In the genomic region with DNA sequence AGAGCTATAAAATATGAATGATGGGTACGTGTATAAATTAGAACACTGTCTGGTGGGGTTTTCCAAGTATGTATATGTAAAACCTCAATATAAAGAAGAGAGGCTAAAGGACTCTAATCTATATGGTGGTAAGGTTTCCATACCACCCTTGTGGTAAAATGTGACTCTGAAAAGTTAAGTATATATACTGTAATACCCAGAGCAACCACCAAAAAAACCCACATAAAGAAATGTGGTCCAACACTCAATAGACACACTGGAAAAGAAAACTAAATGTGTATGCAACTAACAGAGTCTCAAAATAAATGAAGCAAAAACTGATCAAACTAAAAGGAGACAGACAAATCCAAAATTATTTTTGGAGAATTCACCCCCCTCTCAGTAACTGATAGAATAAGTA, we compare ENCODE assay signal across 15 cellular contexts.
DNase-seq lines count a peak whose midpoint lies in the region; ATAC-seq and TF ChIP-seq lines count a peak whose summit lies in the region.
"Had no signal": no experiment of that assay in that cellular context is flagged by ENCODE, and none has a peak within 500 bp of the region (broad histone marks: within the 10 kb centered on the region; RNA-seq: fewer than 3 reads in every experiment).

No MANE protein-coding gene starts in this region.

- H3K9me3 Mint-ChIP-seq in CD4-positive, alpha-beta T cell, result peaks cover 3% of the 10 kb centered on the region
- H3K9me3 Mint-ChIP-seq in GM23338 (no peaks in the 10 kb centered on the region), mesothelial cell of epicardium (no peaks in the 10 kb centered on the region)
- no peaks in the 10 kb centered on the region for H3K9me3 Mint-ChIP-seq in activated CD8-positive, alpha-beta T cell treated with anti-CD3 and anti-CD28 coated beads, Interleukin-2, amount 10 ng/mL, durations not matched to agents 7 days and 5 days (ENCODE audit: insufficient read depth)

- intact Hi-C loops in CD4-positive, alpha-beta T cell (cut with DNase I, micrococcal nuclease), result loop anchor here in 1 of 2 experiments (5.0 kb wide), 1 partner anchor 138 kb away; no protein-coding TSS in a partner anchor
- intact Hi-C loops in A673 (cut with micrococcal nuclease; ENCODE audit: unreplicated experiment) (no loop called here), uterus (cut with DNase I; ENCODE audit: low total_unique reads) (no loop called here)

- DNase-seq in CD4-positive, alpha-beta T cell, result no peak
- DNase-seq in GM23338 (ENCODE audit: low spot score) (peak; percentile 21), mesothelial cell of epicardium (ENCODE audit: low spot score in 2 of 2, unreplicated experiment in 2 of 2) (no peak), A673 (ENCODE audit: low spot score) (no peak), uterus (no peak), GM19240 (ENCODE audit: insufficient read length, low spot score) (no peak)
- DNase-seq in activated CD8-positive, alpha-beta T cell treated with anti-CD3 and anti-CD28 coated beads, Interleukin-2, amount 10 ng/mL, durations not matched to agents 7 days and 5 days, result peak; percentile 58
- DNase-seq: DMS79, midbrain, MV-4-11, NCI-H774, pancreas, RPMI8226 had no signal

- H4K20me1 ChIP-seq in GM23338 (replicated peaks; ENCODE audit: insufficient read depth), result 0 out of 2 replicates have a peak, but pooled peaks cover 13% of the 10 kb centered on the region

- H3K36me3 ChIP-seq in GM23338 (ENCODE audit: insufficient read depth) (0 out of 2 replicates have a peak, but pooled peaks cover 17% of the 10 kb centered on the region), A673 (ENCODE audit: insufficient read depth, low read length, poor library complexity, severe bottlenecking) (peaks cover 33% of the 10 kb centered on the region), uterus (no peaks in the 10 kb centered on the region)

- no peak for TF ChIP-seq CTCF in CD4-positive, alpha-beta T cell (IDR thresholded peaks at IDR 0.05)
- TF ChIP-seq CTCF in GM23338 (conservative IDR thresholded peaks at IDR 0.05; ENCODE audit: low read depth in 2 of 2) (0 out of 4 replicates have a peak, but pooled peaks of 1 of the 2 experiments have one; percentile 17), mesothelial cell of epicardium (IDR thresholded peaks at IDR 0.05; ENCODE audit: unreplicated experiment) (peak; percentile 32), A673 (conservative IDR thresholded peaks at IDR 0.05; ENCODE audit: low read depth, low read length) (no peak), uterus (IDR thresholded peaks at IDR 0.05) (no peak)

- H3K79me2 ChIP-seq in GM23338 (replicated peaks; ENCODE audit: insufficient read depth), result peaks cover 22% of the 10 kb centered on the region

- H3K27ac Mint-ChIP-seq in CD4-positive, alpha-beta T cell, result peak overlapping the region; percentile 89
- H3K27ac Mint-ChIP-seq in GM23338 (no peak overlapping the region), mesothelial cell of epicardium (no peak overlapping the region)
- peak overlapping the region; percentile 80 for H3K27ac Mint-ChIP-seq in activated CD8-positive, alpha-beta T cell treated with anti-CD3 and anti-CD28 coated beads, Interleukin-2, amount 10 ng/mL, durations not matched to agents 7 days and 5 days

- peak overlapping the region; percentile 2 for H3K27ac ChIP-seq in CD4-positive, alpha-beta T cell (ENCODE audit: low read depth, low read length)
- H3K27ac ChIP-seq in GM23338 (ENCODE audit: low read depth) (no peak overlapping the region), A673 (ENCODE audit: low read depth, low read length, poor library complexity, severe bottlenecking) (no peak overlapping the region), uterus (no peak overlapping the region)
- H3K27ac ChIP-seq: BLaER1, pancreas had no signal

- TF ChIP-seq POLR2A in uterus (IDR thresholded peaks at IDR 0.05), result no peak

- no peaks in the 10 kb centered on the region for H3K27me3 ChIP-seq in CD4-positive, alpha-beta T cell (ENCODE audit: control insufficient read depth, insufficient read depth, low read length)
- no peaks in the 10 kb centered on the region for H3K27me3 ChIP-seq in GM23338 (ENCODE audit: insufficient read depth)
- no peaks in the 10 kb centered on the region for H3K27me3 ChIP-seq in A673 (replicated peaks; ENCODE audit: insufficient read depth, low read depth, low read length, poor library complexity)
- H3K27me3 ChIP-seq in uterus, result no peaks in the 10 kb centered on the region
- H3K27me3 ChIP-seq: BLaER1, pancreas had no signal

- peaks cover 71% of the 10 kb centered on the region for H3K36me3 Mint-ChIP-seq in CD4-positive, alpha-beta T cell (ENCODE audit: low read depth)
- H3K36me3 Mint-ChIP-seq in GM23338 (ENCODE audit: low read depth) (peaks cover 34% of the 10 kb centered on the region), mesothelial cell of epicardium (peaks cover 46% of the 10 kb centered on the region)
- peaks cover 57% of the 10 kb centered on the region for H3K36me3 Mint-ChIP-seq in activated CD8-positive, alpha-beta T cell treated with anti-CD3 and anti-CD28 coated beads, Interleukin-2, amount 10 ng/mL, durations not matched to agents 7 days and 5 days (ENCODE audit: low read depth)

- H2AFZ ChIP-seq in GM23338, result no peak overlapping the region

- H3K4me3 ChIP-seq in GM23338 (no peak overlapping the region), A673 (ENCODE audit: low read depth, low read length, poor library complexity, severe bottlenecking) (no peak overlapping the region), uterus (no peak overlapping the region)
- H3K4me3 ChIP-seq: BLaER1, pancreas had no signal

- peak overlapping the region; percentile 67 for H3K4me3 Mint-ChIP-seq in CD4-positive, alpha-beta T cell
- no peak overlapping the region for H3K4me3 Mint-ChIP-seq in GM23338
- H3K4me3 Mint-ChIP-seq in activated CD8-positive, alpha-beta T cell treated with anti-CD3 and anti-CD28 coated beads, Interleukin-2, amount 10 ng/mL, durations not matched to agents 7 days and 5 days, result peak overlapping the region; percentile 52
- H3K4me3 Mint-ChIP-seq in mesothelial cell of epicardium, result no peak overlapping the region

- no peaks in the 10 kb centered on the region for H3K9me3 ChIP-seq in CD4-positive, alpha-beta T cell (ENCODE audit: control insufficient read depth, low read length)
- H3K9me3 ChIP-seq in A673 (ENCODE audit: low read depth, low read length, poor library complexity, severe bottlenecking) (no peaks in the 10 kb centered on the region), uterus (no peaks in the 10 kb centered on the region)
- H3K9me3 ChIP-seq: BLaER1, pancreas had no signal

- POLR2A ChIA-PET in CD4-positive, alpha-beta T cell (lab: Charles Lee), result interaction anchor here (0.7 to 4.5 kb wide), 8 partner anchors 9 to 96 kb away, joined by 3 to 105 read pairs (median 10); a partner anchor contains a TSS
- POLR2A ChIA-PET in activated CD8-positive, alpha-beta T cell treated with anti-CD3 and anti-CD28 coated beads, Interleukin-2, amount 10 ng/mL, durations not matched to agents 7 days and 5 days (lab: Charles Lee), result interaction anchor here (5.7 kb wide), 1 partner anchor 71 kb away, joined by 45 read pairs; a partner anchor contains a TSS
- POLR2A ChIA-PET in A673 (lab: Charles Lee; ENCODE audit: low non-redundant PET), result no interaction called here

- H3K4me1 ChIP-seq in GM23338 (ENCODE audit: insufficient read depth), result no peaks in the 10 kb centered on the region
- H3K4me1 ChIP-seq in A673 (ENCODE audit: insufficient read depth, low read length, poor library complexity, severe bottlenecking), result peaks cover 34% of the 10 kb centered on the region
- no peaks in the 10 kb centered on the region for H3K4me1 ChIP-seq in uterus
- H3K4me1 ChIP-seq: pancreas had no signal

- H3K27me3 Mint-ChIP-seq in CD4-positive, alpha-beta T cell, result no peaks in the 10 kb centered on the region
- peaks cover 3% of the 10 kb centered on the region for H3K27me3 Mint-ChIP-seq in GM23338 (ENCODE audit: insufficient read depth, low read depth, poor library complexity)
- no peaks in the 10 kb centered on the region for H3K27me3 Mint-ChIP-seq in activated CD8-positive, alpha-beta T cell treated with anti-CD3 and anti-CD28 coated beads, Interleukin-2, amount 10 ng/mL, durations not matched to agents 7 days and 5 days (ENCODE audit: low read depth)
- H3K27me3 Mint-ChIP-seq in mesothelial cell of epicardium (ENCODE audit: low read depth), result no peaks in the 10 kb centered on the region

- CTCF ChIA-PET in CD4-positive, alpha-beta T cell (lab: Charles Lee), result interaction anchor here (0.8 to 4.4 kb wide), 3 partner anchors 15 to 78 kb away, joined by 3 to 57 read pairs (median 3); no protein-coding TSS in a partner anchor
- CTCF ChIA-PET in activated CD8-positive, alpha-beta T cell treated with anti-CD3 and anti-CD28 coated beads, Interleukin-2, amount 10 ng/mL, durations not matched to agents 7 days and 5 days (lab: Charles Lee), result interaction anchor here (0.7 to 13.0 kb wide), 9 partner anchors 8 to 74 kb away, joined by 3 to 275 read pairs (median 4); a partner anchor contains a TSS
- CTCF ChIA-PET in A673 (lab: Charles Lee), result no interaction called here

- H3K4me1 Mint-ChIP-seq in CD4-positive, alpha-beta T cell (ENCODE audit: low read depth), result peaks cover 76% of the 10 kb centered on the region
- peaks cover 9% of the 10 kb centered on the region; the same call in 2 of the 3 replicates for H3K4me1 Mint-ChIP-seq in GM23338
- H3K4me1 Mint-ChIP-seq in activated CD8-positive, alpha-beta T cell treated with anti-CD3 and anti-CD28 coated beads, Interleukin-2, amount 10 ng/mL, durations not matched to agents 7 days and 5 days (ENCODE audit: low read depth), result peaks cover 79% of the 10 kb centered on the region
- no peaks in the 10 kb centered on the region for H3K4me1 Mint-ChIP-seq in mesothelial cell of epicardium

- no peak overlapping the region for H3K4me2 ChIP-seq in GM23338
- H3K4me2 ChIP-seq: BLaER1 had no signal

- no peaks in the 10 kb centered on the region for H3F3A ChIP-seq in GM23338 (replicated peaks; ENCODE audit: low read depth)

- no peak for ATAC-seq in CD4-positive, alpha-beta T cell (ENCODE audit: poor library complexity)
- no peak for ATAC-seq in GM23338
- peak; percentile 39 for ATAC-seq in activated CD8-positive, alpha-beta T cell treated with anti-CD3 and anti-CD28 coated beads, Interleukin-2, amount 10 ng/mL, durations not matched to agents 7 days and 5 days
- ATAC-seq in HG03460 (IDR thresholded peaks at IDR 0.05; ENCODE audit: unreplicated experiment), result no peak
- ATAC-seq: pancreas had no signal

- H3K9me2 ChIP-seq in GM23338 (ENCODE audit: insufficient read depth), result no peaks in the 10 kb centered on the region

- BruUV-seq in A673 (replicated peaks; lab: Mats Ljungman, UMichigan), result no TSS peak

TF ChIP-seq in GM23338, 12 proteins besides CTCF, POLR2A, EP300 and RAD21 (continues in another document):
- TF ChIP-seq STAT1 (IDR thresholded peaks at IDR 0.05; ENCODE audit: unreplicated experiment) (no peak), CREB1 (CRISPR knock-in tag; IDR thresholded peaks at IDR 0.05; ENCODE audit: low read depth) (no peak)

Comparison
In these comparisons a context has a peak if more than half of its experiments do, and no peak if none do; other contexts are left out.
1. DNase-seq: peak in GM23338 (single experiment) and activated CD8-positive, alpha-beta T cell treated with anti-CD3 and anti-CD28 coated beads, Interleukin-2, amount 10 ng/mL, durations not matched to agents 7 days and 5 days (single experiment); none in CD4-positive, alpha-beta T cell (0 of 10), mesothelial cell of epicardium (0 of 2), A673 (single experiment), uterus (0 of 2) and GM19240 (single experiment).
2. H3K27ac Mint-ChIP-seq: peak in CD4-positive, alpha-beta T cell (single experiment) and activated CD8-positive, alpha-beta T cell treated with anti-CD3 and anti-CD28 coated beads, Interleukin-2, amount 10 ng/mL, durations not matched to agents 7 days and 5 days (single experiment); none in GM23338 (single experiment) and mesothelial cell of epicardium (single experiment).
3. H3K4me3 Mint-ChIP-seq: peak in CD4-positive, alpha-beta T cell (single experiment) and activated CD8-positive, alpha-beta T cell treated with anti-CD3 and anti-CD28 coated beads, Interleukin-2, amount 10 ng/mL, durations not matched to agents 7 days and 5 days (single experiment); none in GM23338 (single experiment) and mesothelial cell of epicardium (single experiment).